In the genomic region with DNA sequence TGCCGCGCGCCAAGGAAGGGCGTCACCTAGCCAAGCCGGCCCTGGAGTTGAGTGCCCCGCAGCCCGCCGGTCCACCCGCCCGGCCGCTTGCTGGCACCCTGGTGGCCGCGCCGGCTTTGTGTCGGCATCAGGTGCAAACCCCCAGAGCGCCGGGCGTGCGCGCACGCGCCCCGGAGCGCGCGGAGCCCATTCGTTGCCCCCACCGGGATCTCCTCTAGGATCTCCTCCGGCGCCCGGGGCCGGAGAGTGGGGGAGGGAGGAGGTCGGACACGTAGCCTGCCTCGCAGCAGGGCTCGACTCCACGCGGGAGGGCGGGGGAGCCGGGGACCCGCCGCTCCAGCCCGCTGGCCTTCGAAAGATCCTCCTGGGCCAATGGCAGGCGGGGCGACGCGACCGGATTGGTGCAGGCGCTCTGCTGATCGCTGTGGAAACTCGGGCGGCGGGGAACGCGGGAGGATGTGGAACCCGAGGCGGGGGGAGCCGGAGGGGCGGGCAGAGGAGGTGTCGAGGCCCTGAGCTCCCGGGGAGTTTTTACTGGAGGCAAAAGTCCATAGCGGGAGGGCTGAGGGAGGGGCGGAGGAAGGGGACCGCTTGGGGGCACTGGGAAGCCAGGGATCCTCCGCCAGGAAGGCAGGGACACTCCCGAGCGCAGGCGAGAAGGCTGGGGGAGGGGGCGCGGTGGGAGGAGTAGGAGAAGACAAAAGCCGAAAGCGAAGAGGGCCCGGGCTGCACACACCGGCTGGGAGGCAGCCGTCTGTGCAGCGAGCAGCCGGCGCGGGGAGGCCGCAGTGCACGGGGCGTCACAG, we compare ENCODE assay signal across 8 cellular contexts. TPM values are rescaled to one million over a fixed set of nuclear protein-coding genes. Genes with fewer than 3 reads are reported as not detected.
DNase-seq lines count a peak whose midpoint lies in the region; TF ChIP-seq lines count a peak whose summit lies in the region.

A gene (plus strand): TSS at position 728 of the 806 bp plus-strand sequence. CDS start 91 bp downstream, outside the sequence.

- intact Hi-C loops in vagina (cut with DNase I): no loop called here

- no peaks in the 10 kb centered on the region for H3K36me3 ChIP-seq in right atrium auricular region
- H3K36me3 ChIP-seq in vagina: no peaks in the 10 kb centered on the region

- H3K9me3 Mint-ChIP-seq in HFFc6 (no peaks in the 10 kb centered on the region), progenitor cell of endocrine pancreas (ENCODE audit: low read depth) (no peaks in the 10 kb centered on the region)

- peak; percentile 81 for DNase-seq in HFFc6
- DNase-seq in NCI-H1105 treated with DMSO at 0.1 percent for 48 hours (lab: John Stamatoyannopoulos, UW): peak; percentile 97
- peak; percentile 82 for DNase-seq in T follicular helper cell (ENCODE audit: low read depth)
- DNase-seq in anterior cingulate cortex (lab: John Stamatoyannopoulos, UW): peak; percentile 55 to 98 (median 94)
- DNase-seq in right atrium auricular region (ENCODE audit: low spot score): peak; percentile 91
- peak; percentile 82 for DNase-seq in progenitor cell of endocrine pancreas (ENCODE audit: low spot score, unreplicated experiment)
- no peak for DNase-seq in vagina (ENCODE audit: extremely low spot score in 2 of 2)

- H3K4me3 ChIP-seq in GM08714 (ENCODE audit: low read length): peak within 1 kb of the TSS; percentile 79
- peak within 1 kb of the TSS; percentile 37 to 67 for H3K4me3 ChIP-seq in right atrium auricular region
- peak within 1 kb of the TSS; percentile 65 to 66 for H3K4me3 ChIP-seq in vagina

- H3K4me1 Mint-ChIP-seq in HFFc6 (ENCODE audit: low read depth) (peaks cover 29% of the 10 kb centered on the region), progenitor cell of endocrine pancreas (ENCODE audit: low read depth) (peaks cover 34% of the 10 kb centered on the region)

- H3K27me3 ChIP-seq in right atrium auricular region (no peaks in the 10 kb centered on the region), vagina (no peaks in the 10 kb centered on the region)

- peak within 1 kb of the TSS; percentile 79 for H3K27ac Mint-ChIP-seq in HFFc6
- H3K27ac Mint-ChIP-seq in progenitor cell of endocrine pancreas: peak within 1 kb of the TSS; percentile 98

- TF ChIP-seq CTCF in HFFc6 (IDR thresholded peaks at IDR 0.05) (peak; percentile 43), right atrium auricular region (IDR thresholded peaks at IDR 0.05) (peak in 1 of 2 donors; percentile 28), progenitor cell of endocrine pancreas (IDR thresholded peaks at IDR 0.05; ENCODE audit: unreplicated experiment) (peak; percentile 48), vagina (IDR thresholded peaks at IDR 0.05) (peak in 1 of 3 experiments; percentile 7)

- H3K4me1 ChIP-seq in right atrium auricular region: peaks cover 0 to 48% of the 10 kb centered on the region in 2 donors
- peaks cover 46% of the 10 kb centered on the region for H3K4me1 ChIP-seq in vagina

- no peaks in the 10 kb centered on the region for H3K36me3 Mint-ChIP-seq in HFFc6 (ENCODE audit: low read depth)
- no peaks in the 10 kb centered on the region for H3K36me3 Mint-ChIP-seq in progenitor cell of endocrine pancreas (ENCODE audit: insufficient read depth)

- H3K4me3 Mint-ChIP-seq in HFFc6 (peak within 1 kb of the TSS; percentile 91), progenitor cell of endocrine pancreas (ENCODE audit: low read depth) (peak within 1 kb of the TSS; percentile 94)

- H3K27me3 Mint-ChIP-seq in HFFc6 (ENCODE audit: insufficient read depth) (peaks cover 2% of the 10 kb centered on the region), progenitor cell of endocrine pancreas (no peaks in the 10 kb centered on the region)

- H3K9me3 ChIP-seq in right atrium auricular region (no peaks in the 10 kb centered on the region), vagina (no peaks in the 10 kb centered on the region)

- H3K27ac ChIP-seq in right atrium auricular region (peak within 1 kb of the TSS; percentile 77 to 84), vagina (peak within 1 kb of the TSS; percentile 78)

- peak in 1 of 2 donors; percentile 20 for TF ChIP-seq POLR2A in vagina (IDR thresholded peaks at IDR 0.05)

RNA-seq across cellular contexts. Expression of the gene that starts here (rescaled TPM):
- 100 to 1,000 TPM in 1 of 6 experiments, 10 to 100 TPM in 5; 56.0 to 105 (median 81.1) TPM for total RNA-seq in HFFc6 (2021; fragmentation: NEBNext Ultra II Directional; extraction: Animal tissue kit (Norgen Biotek cat#: 25700))
- 10 to 100 TPM in 1 of 2 donors, 1 to 10 TPM in 1; 5.1 to 10.2 TPM for total RNA-seq in right atrium auricular region
- total RNA-seq in progenitor cell of endocrine pancreas: 399 and 402 TPM in 2 replicates
- total RNA-seq in vagina: 25.5 TPM

Comparison
In these comparisons a context has a peak if more than half of its experiments do, and no peak if none do; other contexts are left out.
1. DNase-seq: peak in HFFc6 (single experiment), NCI-H1105 treated with DMSO at 0.1 percent for 48 hours (single experiment), T follicular helper cell (single experiment), anterior cingulate cortex (58 of 58), right atrium auricular region (single experiment) and progenitor cell of endocrine pancreas (single experiment); none in vagina (0 of 2).
2. Peak in every context shown above with its lines, with median percentiles within 50 percentile points of each other: H3K4me3 ChIP-seq.